ENCODE assay signal across 8 cellular contexts in genomic region chr6:157982580-157983438, GRCh38. TPM values are rescaled to one million over a fixed set of nuclear protein-coding genes. Genes with fewer than 3 reads are reported as not detected.
DNase-seq lines count a peak whose midpoint lies in the region; ATAC-seq and TF ChIP-seq lines count a peak whose summit lies in the region.

No MANE protein-coding gene starts in this region.

- peaks cover 23% of the 10 kb centered on the region for H3K27me3 Mint-ChIP-seq in GM23338 (ENCODE audit: insufficient read depth, low read depth, poor library complexity)
- no peaks in the 10 kb centered on the region for H3K27me3 Mint-ChIP-seq in activated CD4-positive, alpha-beta memory T cell treated with anti-CD3 and anti-CD28 coated beads for 36 hours

- DNase-seq in GM23338 (ENCODE audit: low spot score), result peak; percentile 47
- no peak for DNase-seq in activated CD4-positive, alpha-beta memory T cell treated with anti-CD3 and anti-CD28 coated beads for 36 hours
- peak; percentile 53 for DNase-seq in glomerular visceral epithelial cell (ENCODE audit: extremely low spot score)
- DNase-seq in psoas muscle, result no peak
- DNase-seq in germinal center (ENCODE audit: low spot score), result no peak
- DNase-seq in GM19238 (ENCODE audit: insufficient read length, low spot score), result no peak

- CTCF ChIA-PET in activated CD4-positive, alpha-beta memory T cell treated with anti-CD3 and anti-CD28 coated beads for 36 hours (lab: Charles Lee), result interaction anchor here (0.7 to 6.5 kb wide), 9 partner anchors 12 to 232 kb away, joined by 3 to 62 read pairs (median 5); no protein-coding TSS in a partner anchor

- POLR2A ChIA-PET in activated CD4-positive, alpha-beta memory T cell treated with anti-CD3 and anti-CD28 coated beads for 36 hours (lab: Charles Lee), result interaction anchor here (0.6 to 2.9 kb wide), 3 partner anchors 20 to 43 kb away, joined by 3 to 14 read pairs (median 3); no protein-coding TSS in a partner anchor

- H3K79me2 ChIP-seq in ACC112 (ENCODE audit: control insufficient read depth, insufficient read depth, low read length, unreplicated experiment), result peaks cover 56% of the 10 kb centered on the region
- peaks cover 33% of the 10 kb centered on the region for H3K79me2 ChIP-seq in GM23338 (replicated peaks; ENCODE audit: insufficient read depth)

- H3K4me1 Mint-ChIP-seq in GM23338, result peaks cover 41% of the 10 kb centered on the region
- H3K4me1 Mint-ChIP-seq in activated CD4-positive, alpha-beta memory T cell treated with anti-CD3 and anti-CD28 coated beads for 36 hours (ENCODE audit: low read depth), result peaks cover 36% of the 10 kb centered on the region

- H3K36me3 Mint-ChIP-seq in GM23338 (ENCODE audit: low read depth), result no peaks in the 10 kb centered on the region; the same call in 2 of the 3 replicates
- H3K36me3 Mint-ChIP-seq in activated CD4-positive, alpha-beta memory T cell treated with anti-CD3 and anti-CD28 coated beads for 36 hours, result no peaks in the 10 kb centered on the region

- H3K27ac Mint-ChIP-seq in GM23338, result peak overlapping the region; percentile 66; the same call in 1 of the 2 replicates
- H3K27ac Mint-ChIP-seq in activated CD4-positive, alpha-beta memory T cell treated with anti-CD3 and anti-CD28 coated beads for 36 hours, result peak overlapping the region; percentile 74

- H3K4me3 ChIP-seq in ACC112 (ENCODE audit: low read depth, low read length) (peak overlapping the region; percentile 87), GM23338 (peak overlapping the region; percentile 75), psoas muscle (peak overlapping the region; percentile 97)

- H3K4me1 ChIP-seq in ACC112 (ENCODE audit: control insufficient read depth, insufficient read depth, low read length, unreplicated experiment) (peaks cover 19% of the 10 kb centered on the region), GM23338 (ENCODE audit: insufficient read depth) (peaks cover 37% of the 10 kb centered on the region), psoas muscle (peaks cover 11% of the 10 kb centered on the region)

- 61 to 73% (median 67%) methylated on average over 16 of the region's 16 CpGs for WGBS in psoas muscle, 3 donors

- H3K27me3 ChIP-seq in ACC112 (ENCODE audit: insufficient read depth, low read length), result no peaks in the 10 kb centered on the region
- peaks cover 18% of the 10 kb centered on the region for H3K27me3 ChIP-seq in GM23338 (ENCODE audit: insufficient read depth)
- no peaks in the 10 kb centered on the region for H3K27me3 ChIP-seq in psoas muscle (ENCODE audit: insufficient read depth in 3 of 3, low read length in 2 of 3)

- intact Hi-C loops in activated CD4-positive, alpha-beta memory T cell treated with anti-CD3 and anti-CD28 coated beads for 36 hours (cut with micrococcal nuclease), result loop anchor here (1.0 to 5.0 kb wide), 6 partner anchors 20 to 221 kb away; partner anchors contain the start of gene SNX9
- intact Hi-C loops in psoas muscle (cut with DNase I), result loop anchor here in 1 of 2 donors (2.0 to 5.0 kb wide), 2 partner anchors 59 to 88 kb away; no protein-coding TSS in a partner anchor

- H3F3A ChIP-seq in GM23338 (replicated peaks; ENCODE audit: low read depth), result peaks cover 5% of the 10 kb centered on the region

- H3K4me3 Mint-ChIP-seq in GM23338, result peak overlapping the region; percentile 82
- peak overlapping the region; percentile 89 for H3K4me3 Mint-ChIP-seq in activated CD4-positive, alpha-beta memory T cell treated with anti-CD3 and anti-CD28 coated beads for 36 hours

- no peaks in the 10 kb centered on the region; the same call in 1 of the 2 replicates for H4K20me1 ChIP-seq in GM23338 (replicated peaks; ENCODE audit: insufficient read depth)

- H3K9me3 Mint-ChIP-seq in GM23338, result no peaks in the 10 kb centered on the region; the same call in 2 of the 3 replicates
- no peaks in the 10 kb centered on the region for H3K9me3 Mint-ChIP-seq in activated CD4-positive, alpha-beta memory T cell treated with anti-CD3 and anti-CD28 coated beads for 36 hours

- no peaks in the 10 kb centered on the region for H3K9me2 ChIP-seq in GM23338 (ENCODE audit: insufficient read depth)

- no peak for ATAC-seq in GM23338
- ATAC-seq in psoas muscle, result no peak
- no peak for ATAC-seq in HG02763 (IDR thresholded peaks at IDR 0.05; ENCODE audit: unreplicated experiment)

- peak overlapping the region; percentile 86 for H3K4me2 ChIP-seq in GM23338

- no peaks in the 10 kb centered on the region for H3K9me3 ChIP-seq in psoas muscle

- H3K36me3 ChIP-seq in ACC112 (ENCODE audit: insufficient read depth, low read length) (no peaks in the 10 kb centered on the region), GM23338 (ENCODE audit: insufficient read depth) (no peaks in the 10 kb centered on the region), psoas muscle (ENCODE audit: insufficient read depth in 1 of 2, low read depth in 1 of 2) (no peaks in the 10 kb centered on the region)

- peak overlapping the region; percentile 13 for H3K27ac ChIP-seq in ACC112 (ENCODE audit: low read depth, low read length)
- peak overlapping the region; percentile 83 for H3K27ac ChIP-seq in GM23338 (ENCODE audit: low read depth)
- H3K27ac ChIP-seq in psoas muscle, result peak overlapping the region; percentile 71

- TF ChIP-seq CTCF in GM23338 (conservative IDR thresholded peaks at IDR 0.05; ENCODE audit: low read depth in 2 of 2) (0 out of 4 replicates have a peak, but pooled peaks have one; percentile 6 to 29), psoas muscle (IDR thresholded peaks at IDR 0.05) (no peak)

- H2AFZ ChIP-seq in ACC112 (ENCODE audit: low read length, unreplicated experiment) (no peak overlapping the region), GM23338 (0 out of 2 replicates have a peak overlapping the region, but pooled peaks have one; percentile 66)

TF ChIP-seq in GM23338, 12 proteins besides CTCF, POLR2A, EP300 and RAD21:
- TF ChIP-seq CREB1 (CRISPR knock-in tag; IDR thresholded peaks at IDR 0.05; ENCODE audit: low read depth) (no peak), EZH2phosphoT487 (IDR thresholded peaks at IDR 0.05; ENCODE audit: unreplicated experiment) (no peak), ETS1 (IDR thresholded peaks at IDR 0.05) (no peak), STAT1 (IDR thresholded peaks at IDR 0.05; ENCODE audit: unreplicated experiment) (no peak), POLR2AphosphoS5 (IDR thresholded peaks at IDR 0.05; ENCODE audit: low read depth) (no peak), ZNF114 (CRISPR knock-in tag; IDR thresholded peaks at IDR 0.05) (no peak)
- TF ChIP-seq, protein P1, sequence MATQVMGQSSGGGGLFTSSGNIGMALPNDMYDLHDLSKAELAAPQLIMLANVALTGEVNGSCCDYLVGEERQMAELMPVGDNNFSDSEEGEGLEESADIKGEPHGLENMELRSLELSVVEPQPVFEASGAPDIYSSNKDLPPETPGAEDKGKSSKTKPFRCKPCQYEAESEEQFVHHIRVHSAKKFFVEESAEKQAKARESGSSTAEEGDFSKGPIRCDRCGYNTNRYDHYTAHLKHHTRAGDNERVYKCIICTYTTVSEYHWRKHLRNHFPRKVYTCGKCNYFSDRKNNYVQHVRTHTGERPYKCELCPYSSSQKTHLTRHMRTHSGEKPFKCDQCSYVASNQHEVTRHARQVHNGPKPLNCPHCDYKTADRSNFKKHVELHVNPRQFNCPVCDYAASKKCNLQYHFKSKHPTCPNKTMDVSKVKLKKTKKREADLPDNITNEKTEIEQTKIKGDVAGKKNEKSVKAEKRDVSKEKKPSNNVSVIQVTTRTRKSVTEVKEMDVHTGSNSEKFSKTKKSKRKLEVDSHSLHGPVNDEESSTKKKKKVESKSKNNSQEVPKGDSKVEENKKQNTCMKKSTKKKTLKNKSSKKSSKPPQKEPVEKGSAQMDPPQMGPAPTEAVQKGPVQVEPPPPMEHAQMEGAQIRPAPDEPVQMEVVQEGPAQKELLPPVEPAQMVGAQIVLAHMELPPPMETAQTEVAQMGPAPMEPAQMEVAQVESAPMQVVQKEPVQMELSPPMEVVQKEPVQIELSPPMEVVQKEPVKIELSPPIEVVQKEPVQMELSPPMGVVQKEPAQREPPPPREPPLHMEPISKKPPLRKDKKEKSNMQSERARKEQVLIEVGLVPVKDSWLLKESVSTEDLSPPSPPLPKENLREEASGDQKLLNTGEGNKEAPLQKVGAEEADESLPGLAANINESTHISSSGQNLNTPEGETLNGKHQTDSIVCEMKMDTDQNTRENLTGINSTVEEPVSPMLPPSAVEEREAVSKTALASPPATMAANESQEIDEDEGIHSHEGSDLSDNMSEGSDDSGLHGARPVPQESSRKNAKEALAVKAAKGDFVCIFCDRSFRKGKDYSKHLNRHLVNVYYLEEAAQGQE (IDR thresholded peaks at IDR 0.05; ENCODE audit: unreplicated experiment), result no peak

RNA-seq across cellular contexts. Expression of gene SYNJ2, which starts 1.1 kb away (rescaled TPM):
- 5.6 and 8.4 TPM in 2 replicates for total RNA-seq in GM23338 (2014; rRNA removed; shearing (Covaris generic))
- polyA plus RNA-seq in GM23338 (2016; fragmentation: Nextera tagmentation; extraction: Ambion mirVana) (2.5 and 2.8 TPM in 2 replicates), psoas muscle (1 to 10 TPM; 3.2 to 8.1 (median 6.1) TPM)
- total RNA-seq in activated CD4-positive, alpha-beta memory T cell treated with anti-CD3 and anti-CD28 coated beads for 36 hours, result 10 to 100 TPM; 32.2 to 32.3 TPM
- 10 to 100 TPM in 2 of 4 donors, 1 to 10 TPM in 2; 2.6 to 30.2 (median 12.4) TPM for total RNA-seq in psoas muscle

Comparison
In these comparisons a context has a peak if more than half of its experiments do, and no peak if none do; other contexts are left out.
1. H3K27ac ChIP-seq: peak in every context shown above with its lines; median percentile 83 in GM23338; 71 in psoas muscle; 13 in ACC112.
2. DNase-seq: peak in GM23338 (single experiment) and glomerular visceral epithelial cell (single experiment); none in activated CD4-positive, alpha-beta memory T cell treated with anti-CD3 and anti-CD28 coated beads for 36 hours (single experiment), psoas muscle (0 of 2), germinal center (single experiment) and GM19238 (single experiment).
3. Peak in every context shown above with its lines, with median percentiles within 50 percentile points of each other: H3K4me3 ChIP-seq.